18 cellular contexts compared by ENCODE assay signal in the genomic region with DNA sequence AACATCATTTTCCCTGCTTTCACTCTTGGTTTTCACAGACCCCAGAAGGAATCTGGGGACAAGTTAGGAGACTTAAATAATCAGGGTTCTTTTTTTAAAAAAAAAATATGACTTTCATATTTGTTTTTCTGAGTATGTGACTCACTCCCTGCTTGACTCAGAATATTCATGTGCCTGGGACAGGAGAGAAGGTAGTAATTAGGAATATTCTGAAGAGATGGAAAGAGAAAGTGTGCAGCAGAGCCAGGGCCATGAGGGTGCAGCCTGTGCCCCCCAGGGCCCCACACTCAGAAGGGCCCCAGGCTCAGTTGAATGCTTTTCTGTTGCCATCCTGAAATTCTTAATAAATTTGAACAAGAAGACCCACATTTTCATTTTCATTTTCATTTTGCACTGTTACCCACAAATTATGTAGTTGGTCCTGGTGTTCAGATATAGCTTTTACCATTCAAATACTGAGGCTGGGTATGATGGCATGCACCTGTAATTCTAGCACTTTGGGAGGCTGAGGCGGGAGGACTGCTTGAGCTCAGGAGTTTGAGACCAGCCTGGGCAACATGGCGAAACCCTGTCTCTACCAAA. TPM values are rescaled to one million over a fixed set of nuclear protein-coding genes. Genes with fewer than 3 reads are reported as not detected.
DNase-seq lines count a peak whose midpoint lies in the region; ATAC-seq, FAIRE-seq and TF ChIP-seq lines count a peak whose summit lies in the region.
"Had no signal": no experiment of that assay in that cellular context is flagged by ENCODE, and none has a peak within 500 bp of the region (broad histone marks: within the 10 kb centered on the region; RNA-seq: fewer than 3 reads in every experiment).

No MANE protein-coding gene starts in this region.

- FAIRE-seq in GM18507 (lab: Jason Lieb, UNC) = peak; percentile 44
- FAIRE-seq: TTC549 had no signal

- POLR2A ChIA-PET in RWPE1 (lab: Yijun Ruan, JAX; ENCODE audit: low non-redundant PET) = no interaction called here

- H3K9me3 ChIP-seq in GM23248 (ENCODE audit: low read depth) = no peaks in the 10 kb centered on the region
- H3K9me3 ChIP-seq: BLaER1 treated with 17β-estradiol and CSF1 and Interleukin-3, amounts not matched to agents 10 nM and 100 nM; spleen had no signal

- no peak overlapping the region for H2AFZ ChIP-seq in GM23248

- no peak for TF ChIP-seq CTCF in RWPE1 (conservative IDR thresholded peaks at IDR 0.05; ENCODE audit: low read depth)

- no peaks in the 10 kb centered on the region for H3K9me3 Mint-ChIP-seq in activated T-cell treated with anti-CD3 and anti-CD28 coated beads, Interleukin-2, amount 50 U/mL, for 72 hours

- no peaks in the 10 kb centered on the region for H3K4me1 ChIP-seq in GM23248 (ENCODE audit: insufficient read depth)
- H3K4me1 ChIP-seq: BLaER1 treated with 17β-estradiol and CSF1 and Interleukin-3, amounts not matched to agents 10 nM and 100 nM; spleen had no signal

- H3K9ac ChIP-seq in GM23248 = no peak overlapping the region
- H3K9ac ChIP-seq: BLaER1 treated with 17β-estradiol and CSF1 and Interleukin-3, amounts not matched to agents 10 nM and 100 nM had no signal

- H3K4me3 ChIP-seq in GM23248 = no peak overlapping the region
- H3K4me3 ChIP-seq: BLaER1 treated with 17β-estradiol and CSF1 and Interleukin-3, amounts not matched to agents 10 nM and 100 nM; coronary artery; SK-N-MC; spleen had no signal

- in situ Hi-C loops in GM23248 (cut with MboI) = no loop called here

- no peaks in the 10 kb centered on the region for H3K27me3 ChIP-seq in GM23248 (replicated peaks; ENCODE audit: insufficient read depth)
- H3K27me3 ChIP-seq: BLaER1 treated with 17β-estradiol and CSF1 and Interleukin-3, amounts not matched to agents 10 nM and 100 nM had no signal

- H3K36me3 Mint-ChIP-seq in activated T-cell treated with anti-CD3 and anti-CD28 coated beads, Interleukin-2, amount 50 U/mL, for 72 hours (ENCODE audit: insufficient read depth in 2 of 2) = no peaks in the 10 kb centered on the region

- DNase-seq in GM18507 (ENCODE audit: extremely low spot score, insufficient read length, low read depth) (no peak), GM23248 (peak; percentile 34), fibroblast of peridontal ligament (ENCODE audit: extremely low read depth) (peak; percentile 12), NCI-H82 (lab: John Stamatoyannopoulos, UW) (no peak), RWPE1 (ENCODE audit: low spot score) (no peak)
- DNase-seq in activated T-cell treated with anti-CD3 and anti-CD28 coated beads, Interleukin-2, amount 50 U/mL, for 72 hours = peak in 1 of 2 donors; percentile 12
- DNase-seq: DMS153, hippocampal formation, left cardiac atrium, NCI-H446, spleen had no signal

- H3K27me3 Mint-ChIP-seq in activated T-cell treated with anti-CD3 and anti-CD28 coated beads, Interleukin-2, amount 50 U/mL, for 72 hours (ENCODE audit: low read depth) = no peaks in the 10 kb centered on the region

- peaks cover 19% of the 10 kb centered on the region for H3K4me1 Mint-ChIP-seq in activated T-cell treated with anti-CD3 and anti-CD28 coated beads, Interleukin-2, amount 50 U/mL, for 72 hours (ENCODE audit: low read depth)

- no peaks in the 10 kb centered on the region for H3K9me2 ChIP-seq in GM23248 (ENCODE audit: insufficient read depth)

- no peaks in the 10 kb centered on the region for H3F3A ChIP-seq in GM23248 (ENCODE audit: insufficient read depth)

- CTCF ChIA-PET in RWPE1 (lab: Yijun Ruan, JAX) = interaction anchor here (0.6 kb wide), 1 partner anchor 398 kb away, joined by 3 read pairs; no protein-coding TSS in a partner anchor

- H3K27ac Mint-ChIP-seq in activated T-cell treated with anti-CD3 and anti-CD28 coated beads, Interleukin-2, amount 50 U/mL, for 72 hours = peak overlapping the region; percentile 96

- no peaks in the 10 kb centered on the region for H4K20me1 ChIP-seq in GM23248 (ENCODE audit: insufficient read depth)
- H4K20me1 ChIP-seq: BLaER1 treated with 17β-estradiol and CSF1 and Interleukin-3, amounts not matched to agents 10 nM and 100 nM had no signal

- no peak overlapping the region for H3K4me2 ChIP-seq in GM23248 (ENCODE audit: unreplicated experiment)
- H3K4me2 ChIP-seq: BLaER1 treated with 17β-estradiol and CSF1 and Interleukin-3, amounts not matched to agents 10 nM and 100 nM had no signal

- H3K79me2 ChIP-seq in GM23248 (ENCODE audit: insufficient read depth) = no peaks in the 10 kb centered on the region

- H3K4me3 Mint-ChIP-seq in activated T-cell treated with anti-CD3 and anti-CD28 coated beads, Interleukin-2, amount 50 U/mL, for 72 hours = peak overlapping the region; percentile 72

- peak; percentile 70 to 86 for ATAC-seq in activated T-cell treated with anti-CD3 and anti-CD28 coated beads, Interleukin-2, amount 50 U/mL, for 72 hours (replicated peaks in 1 of 2)
- no peak for ATAC-seq in HG03039 (IDR thresholded peaks at IDR 0.05; ENCODE audit: unreplicated experiment)

- H3K27ac ChIP-seq in GM23248 (no peak overlapping the region), RWPE1 (no peak overlapping the region)
- H3K27ac ChIP-seq: BLaER1 treated with 17β-estradiol and CSF1 and Interleukin-3, amounts not matched to agents 10 nM and 100 nM; coronary artery; epithelial cell of prostate; SK-N-MC; spleen had no signal

- WGBS in GM23248 (ENCODE audit: low coverage in 1 of 2, low lambda C conversion rate in 2 of 2, missing lambda C conversion rate in 2 of 2), 2 experiments = 91 to 94% methylated on average over 2 of the region's 2 CpGs

- no peaks in the 10 kb centered on the region for H3K36me3 ChIP-seq in GM23248 (ENCODE audit: low read depth)
- H3K36me3 ChIP-seq: BLaER1 treated with 17β-estradiol and CSF1 and Interleukin-3, amounts not matched to agents 10 nM and 100 nM; spleen had no signal

RNA-seq across cellular contexts. Expression of a gene that starts 11.6 kb away (rescaled TPM):
- total RNA-seq in GM23248 (2014; rRNA removed; shearing (Covaris generic)) = 48.3 and 53.9 TPM in 2 replicates
- 44.6 and 46.5 TPM in 2 replicates for polyA plus RNA-seq in GM23248 (2016; fragmentation: Nextera tagmentation; extraction: Ambion mirVana)
- 10 to 100 TPM; 50.8 to 55.3 TPM for total RNA-seq in activated T-cell treated with anti-CD3 and anti-CD28 coated beads, Interleukin-2, amount 50 U/mL, for 72 hours

RNA-seq across cellular contexts. Expression of a gene that starts 14.8 kb away (rescaled TPM):
- total RNA-seq in GM23248 (2014; rRNA removed; shearing (Covaris generic)) = 0.76 TPM in 1 of 2 replicates, not detected in the other
- polyA plus RNA-seq in GM23248 (2016; fragmentation: Nextera tagmentation; extraction: Ambion mirVana) = 0.23 and 0.29 TPM in 2 replicates
- total RNA-seq in activated T-cell treated with anti-CD3 and anti-CD28 coated beads, Interleukin-2, amount 50 U/mL, for 72 hours = under 1 TPM; 0.07 to 0.17 TPM
- total RNA-seq: aorta, left cardiac atrium had no signal

Comparison
In these comparisons a context has a peak if more than half of its experiments do, and no peak if none do; other contexts are left out.
1. DNase-seq: peak in GM23248 (single experiment) and fibroblast of peridontal ligament (single experiment); none in GM18507 (single experiment), NCI-H82 (single experiment) and RWPE1 (single experiment).